25 cellular contexts compared by ENCODE assay signal in genomic region chrX:23465105-23465791, GRCh38.
"Had no signal": no experiment of that assay in that cellular context is flagged by ENCODE, and none has a peak within 500 bp of the region (broad histone marks: within the 10 kb centered on the region; RNA-seq: fewer than 3 reads in every experiment).

No MANE protein-coding gene starts in this region.

- DNase-seq: colonic mucosa; cortex of kidney; effector CD8-positive, alpha-beta T cell; effector memory CD8-positive, alpha-beta T cell; endodermal cell; erythroblast; esophagus squamous epithelium; foreskin fibroblast; foreskin melanocyte; gastrocnemius medialis; glutamatergic neuron; head of caudate nucleus; heart right ventricle; hippocampal formation; left cardiac atrium; left lung; left ventricle myocardium superior; lower lobe of right lung; mesenchymal stem cell; mucosa of descending colon; naive B cell had no signal

- FAIRE-seq: islet of Langerhans, keratinocyte had no signal

- H3K27ac ChIP-seq: colonic mucosa, epithelial cell of prostate, esophagus squamous epithelium, gastrocnemius medialis, heart right ventricle, left lung, lower lobe of right lung had no signal

- H3K4me3 ChIP-seq: colonic mucosa, esophagus squamous epithelium, gastrocnemius medialis, heart right ventricle, left lung, lower lobe of right lung, mucosa of descending colon had no signal

- H3K36me3 ChIP-seq: colonic mucosa, esophagus squamous epithelium, gastrocnemius medialis, heart right ventricle, left lung, lower lobe of right lung had no signal

- H3K4me1 ChIP-seq: colonic mucosa, esophagus squamous epithelium, gastrocnemius medialis, heart right ventricle, left lung, lower lobe of right lung had no signal

- ATAC-seq: effector memory CD8-positive, alpha-beta T cell; esophagus mucosa; gastrocnemius medialis; heart right ventricle; left cardiac atrium; left lung; left ventricle myocardium superior; lower lobe of right lung; mucosa of descending colon had no signal

- H3K9me3 ChIP-seq: colonic mucosa, lower lobe of right lung had no signal

- H3K27me3 ChIP-seq: colonic mucosa, esophagus squamous epithelium, gastrocnemius medialis, heart right ventricle, left lung had no signal
